8 cellular contexts compared by ENCODE assay signal in the genomic region with DNA sequence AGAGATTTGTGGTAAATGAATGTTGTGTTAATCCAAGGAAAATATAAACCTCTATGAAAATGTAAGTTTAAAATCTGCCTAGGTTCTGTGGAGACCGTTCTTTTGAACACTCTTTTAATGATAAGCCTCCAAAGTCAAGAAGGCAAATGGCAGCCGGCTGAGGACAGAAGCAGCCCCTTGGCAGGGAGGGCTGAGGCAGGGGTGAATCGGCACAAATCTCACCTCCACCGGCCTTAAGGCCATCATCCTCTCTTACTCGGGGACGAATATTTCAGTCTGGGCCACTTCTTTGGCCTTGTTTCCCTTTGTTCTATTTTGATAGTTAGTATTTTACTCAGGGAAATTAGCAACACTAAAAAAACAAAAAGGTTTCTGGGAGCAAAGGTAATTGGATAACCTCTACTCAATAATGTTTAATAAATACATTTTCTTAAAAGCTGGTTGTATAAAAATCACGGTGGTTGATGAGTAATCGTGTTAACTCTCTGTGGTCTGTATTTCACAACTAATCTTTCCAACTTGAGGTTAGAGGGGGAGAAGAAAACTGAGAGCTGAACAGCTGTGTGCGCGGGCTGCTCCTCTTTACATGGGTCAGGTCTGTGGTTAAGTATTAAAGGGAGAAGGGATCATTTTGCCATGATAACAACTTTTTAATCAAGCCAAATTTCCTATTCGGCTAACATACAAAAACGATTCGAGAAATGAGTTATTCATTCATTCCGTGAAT. TPM values are rescaled to one million over a fixed set of nuclear protein-coding genes. Genes with fewer than 3 reads are reported as not detected.
DNase-seq lines count a peak whose midpoint lies in the region; ATAC-seq and TF ChIP-seq lines count a peak whose summit lies in the region.

No MANE protein-coding gene starts in this region.

- peak overlapping the region; percentile 60 for H3K27ac ChIP-seq in cardiac muscle cell
- H3K27ac ChIP-seq in heart right ventricle: peak overlapping the region in 2 of 10 donors; percentile 24 to 41

- peak in 1 of 2 donors; percentile 93 for DNase-seq in cardiac muscle cell (ENCODE audit: low read depth in 1 of 2, low spot score in 1 of 2)
- DNase-seq in heart right ventricle: no peak
- DNase-seq in activated CD8-positive, alpha-beta T cell treated with anti-CD3 and anti-CD28 coated beads, Interleukin-2, amount 10 ng/mL, durations not matched to agents 7 days and 5 days: peak; percentile 34
- DNase-seq in erythroblast (lab: John Stamatoyannopoulos, UW): no peak
- DNase-seq in NCI-H2081 (lab: John Stamatoyannopoulos, UW): no peak

- no peaks in the 10 kb centered on the region for H3K27me3 ChIP-seq in cardiac muscle cell
- no peaks in the 10 kb centered on the region for H3K27me3 ChIP-seq in heart right ventricle

- intact Hi-C loops in heart right ventricle (cut with DNase I): no loop called here

- H3K4me3 Mint-ChIP-seq in activated CD8-positive, alpha-beta T cell treated with anti-CD3 and anti-CD28 coated beads, Interleukin-2, amount 10 ng/mL, durations not matched to agents 7 days and 5 days: no peak overlapping the region
- H3K4me3 Mint-ChIP-seq in stimulated activated memory B cell treated with anti-CD40 and anti-IgM and Interleukin-4, amounts not matched to agents 10 μg/mL and 1 μg/mL and 100 μg/mL, for 72 hours: no peak overlapping the region

- peak overlapping the region; percentile 12 for H3K27ac Mint-ChIP-seq in activated CD8-positive, alpha-beta T cell treated with anti-CD3 and anti-CD28 coated beads, Interleukin-2, amount 10 ng/mL, durations not matched to agents 7 days and 5 days
- no peak overlapping the region for H3K27ac Mint-ChIP-seq in stimulated activated memory B cell treated with anti-CD40 and anti-IgM and Interleukin-4, amounts not matched to agents 10 μg/mL and 1 μg/mL and 100 μg/mL, for 72 hours

- WGBS in heart right ventricle, 2 donors: 72 to 78% methylated on average over 14 of the region's 14 CpGs

- TF ChIP-seq CTCF in cardiac muscle cell (IDR thresholded peaks at IDR 0.05; ENCODE audit: low read depth, low read length) (no peak), heart right ventricle (IDR thresholded peaks at IDR 0.05) (no peak)

- H3K36me3 ChIP-seq in cardiac muscle cell (peaks cover 15% of the 10 kb centered on the region), heart right ventricle (peaks cover 0 to 42% (median 17%) of the 10 kb centered on the region in 9 donors)

- H3K27me3 Mint-ChIP-seq in activated CD8-positive, alpha-beta T cell treated with anti-CD3 and anti-CD28 coated beads, Interleukin-2, amount 10 ng/mL, durations not matched to agents 7 days and 5 days (ENCODE audit: low read depth): peaks cover 19% of the 10 kb centered on the region
- H3K27me3 Mint-ChIP-seq in stimulated activated memory B cell treated with anti-CD40 and anti-IgM and Interleukin-4, amounts not matched to agents 10 μg/mL and 1 μg/mL and 100 μg/mL, for 72 hours: no peaks in the 10 kb centered on the region

- H3K9me3 ChIP-seq in cardiac muscle cell (ENCODE audit: low read depth): no peaks in the 10 kb centered on the region
- H3K9me3 ChIP-seq in heart right ventricle: peaks cover 0 to 3% (median 0%) of the 10 kb centered on the region in 11 donors

- no peak for ATAC-seq in heart right ventricle
- ATAC-seq in HG03139 (IDR thresholded peaks at IDR 0.05; ENCODE audit: unreplicated experiment): peak; percentile 66
- peak; percentile 64 for ATAC-seq in activated CD8-positive, alpha-beta T cell treated with anti-CD3 and anti-CD28 coated beads, Interleukin-2, amount 10 ng/mL, durations not matched to agents 7 days and 5 days
- ATAC-seq in stimulated activated memory B cell treated with anti-CD40 and anti-IgM and Interleukin-4, amounts not matched to agents 10 μg/mL and 1 μg/mL and 100 μg/mL, for 72 hours: peak; percentile 80
- ATAC-seq in GM19324 (IDR thresholded peaks at IDR 0.05; ENCODE audit: low FRiP score, unreplicated experiment): no peak

- no peak overlapping the region for H3K4me3 ChIP-seq in cardiac muscle cell
- no peak overlapping the region for H3K4me3 ChIP-seq in heart right ventricle

- CTCF ChIA-PET in activated CD8-positive, alpha-beta T cell treated with anti-CD3 and anti-CD28 coated beads, Interleukin-2, amount 10 ng/mL, durations not matched to agents 7 days and 5 days (lab: Charles Lee): no interaction called here

- H3K4me1 Mint-ChIP-seq in activated CD8-positive, alpha-beta T cell treated with anti-CD3 and anti-CD28 coated beads, Interleukin-2, amount 10 ng/mL, durations not matched to agents 7 days and 5 days (ENCODE audit: low read depth): peaks cover 17% of the 10 kb centered on the region
- H3K4me1 Mint-ChIP-seq in stimulated activated memory B cell treated with anti-CD40 and anti-IgM and Interleukin-4, amounts not matched to agents 10 μg/mL and 1 μg/mL and 100 μg/mL, for 72 hours: peaks cover 8% of the 10 kb centered on the region

- TF ChIP-seq POLR2A in erythroblast (IDR thresholded peaks at IDR 0.05; ENCODE audit: low read length): no peak

- H3K9me3 Mint-ChIP-seq in activated CD8-positive, alpha-beta T cell treated with anti-CD3 and anti-CD28 coated beads, Interleukin-2, amount 10 ng/mL, durations not matched to agents 7 days and 5 days (ENCODE audit: insufficient read depth): peaks cover 6% of the 10 kb centered on the region
- H3K9me3 Mint-ChIP-seq in stimulated activated memory B cell treated with anti-CD40 and anti-IgM and Interleukin-4, amounts not matched to agents 10 μg/mL and 1 μg/mL and 100 μg/mL, for 72 hours: no peaks in the 10 kb centered on the region

- POLR2A ChIA-PET in activated CD8-positive, alpha-beta T cell treated with anti-CD3 and anti-CD28 coated beads, Interleukin-2, amount 10 ng/mL, durations not matched to agents 7 days and 5 days (lab: Charles Lee): interaction anchor here (0.6 kb wide), 1 partner anchor 337 kb away, joined by 3 read pairs; no protein-coding TSS in a partner anchor

- H3K36me3 Mint-ChIP-seq in activated CD8-positive, alpha-beta T cell treated with anti-CD3 and anti-CD28 coated beads, Interleukin-2, amount 10 ng/mL, durations not matched to agents 7 days and 5 days (ENCODE audit: low read depth): peaks cover 5% of the 10 kb centered on the region
- peaks cover 40% of the 10 kb centered on the region for H3K36me3 Mint-ChIP-seq in stimulated activated memory B cell treated with anti-CD40 and anti-IgM and Interleukin-4, amounts not matched to agents 10 μg/mL and 1 μg/mL and 100 μg/mL, for 72 hours

- H3K4me1 ChIP-seq in cardiac muscle cell (ENCODE audit: low read depth): peaks cover 53% of the 10 kb centered on the region
- H3K4me1 ChIP-seq in heart right ventricle: peaks cover 4 to 57% (median 31%) of the 10 kb centered on the region in 9 donors

RNA-seq across cellular contexts. Expression of a gene that starts 18.6 kb away (rescaled TPM):
- total RNA-seq in cardiac muscle cell: 243 and 244 TPM in 2 replicates
- polyA plus RNA-seq in cardiac muscle cell: 205 and 275 TPM in 2 replicates
- total RNA-seq in heart right ventricle: 100 to 1,000 TPM in 5 of 10 donors, 10 to 100 TPM in 5; 82.2 to 211 (median 103) TPM
- polyA plus RNA-seq in heart right ventricle: 100 to 1,000 TPM in 1 of 2 donors, 10 to 100 TPM in 1; 92.4 to 125 TPM
- total RNA-seq in activated CD8-positive, alpha-beta T cell treated with anti-CD3 and anti-CD28 coated beads, Interleukin-2, amount 10 ng/mL, durations not matched to agents 7 days and 5 days: under 1 TPM; 0.73 to 0.76 TPM

Comparison
In these comparisons a context has a peak if more than half of its experiments do, and no peak if none do; other contexts are left out.
1. ATAC-seq: peak in HG03139 (single experiment), activated CD8-positive, alpha-beta T cell treated with anti-CD3 and anti-CD28 coated beads, Interleukin-2, amount 10 ng/mL, durations not matched to agents 7 days and 5 days (single experiment) and stimulated activated memory B cell treated with anti-CD40 and anti-IgM and Interleukin-4, amounts not matched to agents 10 μg/mL and 1 μg/mL and 100 μg/mL, for 72 hours (single experiment); none in heart right ventricle (0 of 8) and GM19324 (single experiment).
2. RNA of a gene that starts 18.6 kb away (total RNA-seq): 243 to 244 TPM in cardiac muscle cell and 82.2 to 211 TPM in heart right ventricle; 0.73 to 0.76 TPM in activated CD8-positive, alpha-beta T cell treated with anti-CD3 and anti-CD28 coated beads, Interleukin-2, amount 10 ng/mL, durations not matched to agents 7 days and 5 days; every median in the first group is over 10 times any median in the second.